ENCODE assay signal across 2 cellular contexts in the genomic region with DNA sequence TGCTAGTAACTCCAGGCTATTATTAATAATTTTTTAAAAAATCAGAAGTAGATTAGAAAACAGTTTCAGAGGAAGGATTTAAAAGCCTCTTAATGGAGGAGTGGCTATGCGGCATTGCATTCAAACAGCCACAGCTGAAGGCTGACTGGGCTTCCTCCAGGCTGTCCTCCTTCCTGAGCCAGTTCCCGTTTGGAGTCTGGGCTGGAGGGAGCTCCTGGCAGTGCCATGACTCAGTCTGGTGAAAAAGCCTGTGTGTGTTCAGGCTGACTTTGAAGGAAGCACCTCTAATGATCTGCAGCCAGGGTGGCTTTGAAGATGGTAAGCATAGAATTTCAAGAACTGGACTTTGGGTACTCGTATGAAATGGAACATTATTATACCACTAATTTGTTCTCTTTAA.
TF ChIP-seq lines count a peak whose summit lies in the region.

No MANE protein-coding gene starts in this region.

TF ChIP-seq in GM23338, 12 proteins besides CTCF, POLR2A, EP300 and RAD21 (continued from another document):
- TF ChIP-seq, protein P1, sequence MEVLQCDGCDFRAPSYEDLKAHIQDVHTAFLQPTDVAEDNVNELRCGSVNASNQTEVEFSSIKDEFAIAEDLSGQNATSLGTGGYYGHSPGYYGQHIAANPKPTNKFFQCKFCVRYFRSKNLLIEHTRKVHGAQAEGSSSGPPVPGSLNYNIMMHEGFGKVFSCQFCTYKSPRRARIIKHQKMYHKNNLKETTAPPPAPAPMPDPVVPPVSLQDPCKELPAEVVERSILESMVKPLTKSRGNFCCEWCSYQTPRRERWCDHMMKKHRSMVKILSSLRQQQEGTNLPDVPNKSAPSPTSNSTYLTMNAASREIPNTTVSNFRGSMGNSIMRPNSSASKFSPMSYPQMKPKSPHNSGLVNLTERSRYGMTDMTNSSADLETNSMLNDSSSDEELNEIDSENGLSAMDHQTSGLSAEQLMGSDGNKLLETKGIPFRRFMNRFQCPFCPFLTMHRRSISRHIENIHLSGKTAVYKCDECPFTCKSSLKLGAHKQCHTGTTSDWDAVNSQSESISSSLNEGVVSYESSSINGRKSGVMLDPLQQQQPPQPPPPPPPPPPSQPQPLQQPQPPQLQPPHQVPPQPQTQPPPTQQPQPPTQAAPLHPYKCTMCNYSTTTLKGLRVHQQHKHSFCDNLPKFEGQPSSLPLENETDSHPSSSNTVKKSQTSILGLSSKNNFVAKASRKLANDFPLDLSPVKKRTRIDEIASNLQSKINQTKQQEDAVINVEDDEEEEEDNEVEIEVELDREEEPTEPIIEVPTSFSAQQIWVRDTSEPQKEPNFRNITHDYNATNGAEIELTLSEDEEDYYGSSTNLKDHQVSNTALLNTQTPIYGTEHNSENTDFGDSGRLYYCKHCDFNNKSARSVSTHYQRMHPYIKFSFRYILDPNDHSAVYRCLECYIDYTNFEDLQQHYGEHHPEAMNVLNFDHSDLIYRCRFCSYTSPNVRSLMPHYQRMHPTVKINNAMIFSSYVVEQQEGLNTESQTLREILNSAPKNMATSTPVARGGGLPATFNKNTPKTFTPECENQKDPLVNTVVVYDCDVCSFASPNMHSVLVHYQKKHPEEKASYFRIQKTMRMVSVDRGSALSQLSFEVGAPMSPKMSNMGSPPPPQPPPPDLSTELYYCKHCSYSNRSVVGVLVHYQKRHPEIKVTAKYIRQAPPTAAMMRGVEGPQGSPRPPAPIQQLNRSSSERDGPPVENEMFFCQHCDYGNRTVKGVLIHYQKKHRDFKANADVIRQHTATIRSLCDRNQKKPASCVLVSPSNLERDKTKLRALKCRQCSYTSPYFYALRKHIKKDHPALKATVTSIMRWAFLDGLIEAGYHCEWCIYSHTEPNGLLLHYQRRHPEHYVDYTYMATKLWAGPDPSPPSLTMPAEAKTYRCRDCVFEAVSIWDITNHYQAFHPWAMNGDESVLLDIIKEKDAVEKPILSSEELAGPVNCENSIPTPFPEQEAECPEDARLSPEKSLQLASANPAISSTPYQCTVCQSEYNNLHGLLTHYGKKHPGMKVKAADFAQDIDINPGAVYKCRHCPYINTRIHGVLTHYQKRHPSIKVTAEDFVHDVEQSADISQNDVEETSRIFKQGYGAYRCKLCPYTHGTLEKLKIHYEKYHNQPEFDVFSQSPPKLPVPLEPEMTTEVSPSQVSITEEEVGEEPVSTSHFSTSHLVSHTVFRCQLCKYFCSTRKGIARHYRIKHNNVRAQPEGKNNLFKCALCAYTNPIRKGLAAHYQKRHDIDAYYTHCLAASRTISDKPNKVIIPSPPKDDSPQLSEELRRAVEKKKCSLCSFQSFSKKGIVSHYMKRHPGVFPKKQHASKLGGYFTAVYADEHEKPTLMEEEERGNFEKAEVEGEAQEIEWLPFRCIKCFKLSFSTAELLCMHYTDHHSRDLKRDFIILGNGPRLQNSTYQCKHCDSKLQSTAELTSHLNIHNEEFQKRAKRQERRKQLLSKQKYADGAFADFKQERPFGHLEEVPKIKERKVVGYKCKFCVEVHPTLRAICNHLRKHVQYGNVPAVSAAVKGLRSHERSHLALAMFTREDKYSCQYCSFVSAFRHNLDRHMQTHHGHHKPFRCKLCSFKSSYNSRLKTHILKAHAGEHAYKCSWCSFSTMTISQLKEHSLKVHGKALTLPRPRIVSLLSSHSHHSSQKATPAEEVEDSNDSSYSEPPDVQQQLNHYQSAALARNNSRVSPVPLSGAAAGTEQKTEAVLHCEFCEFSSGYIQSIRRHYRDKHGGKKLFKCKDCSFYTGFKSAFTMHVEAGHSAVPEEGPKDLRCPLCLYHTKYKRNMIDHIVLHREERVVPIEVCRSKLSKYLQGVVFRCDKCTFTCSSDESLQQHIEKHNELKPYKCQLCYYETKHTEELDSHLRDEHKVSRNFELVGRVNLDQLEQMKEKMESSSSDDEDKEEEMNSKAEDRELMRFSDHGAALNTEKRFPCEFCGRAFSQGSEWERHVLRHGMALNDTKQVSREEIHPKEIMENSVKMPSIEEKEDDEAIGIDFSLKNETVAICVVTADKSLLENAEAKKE (CRISPR knock-in tag; IDR thresholded peaks at IDR 0.05) = no peak
- TF ChIP-seq EZH2 (IDR thresholded peaks at IDR 0.05; ENCODE audit: low read depth, unreplicated experiment) (no peak), JUNB (IDR thresholded peaks at IDR 0.05; ENCODE audit: unreplicated experiment) (no peak)
- TF ChIP-seq, protein P2, sequence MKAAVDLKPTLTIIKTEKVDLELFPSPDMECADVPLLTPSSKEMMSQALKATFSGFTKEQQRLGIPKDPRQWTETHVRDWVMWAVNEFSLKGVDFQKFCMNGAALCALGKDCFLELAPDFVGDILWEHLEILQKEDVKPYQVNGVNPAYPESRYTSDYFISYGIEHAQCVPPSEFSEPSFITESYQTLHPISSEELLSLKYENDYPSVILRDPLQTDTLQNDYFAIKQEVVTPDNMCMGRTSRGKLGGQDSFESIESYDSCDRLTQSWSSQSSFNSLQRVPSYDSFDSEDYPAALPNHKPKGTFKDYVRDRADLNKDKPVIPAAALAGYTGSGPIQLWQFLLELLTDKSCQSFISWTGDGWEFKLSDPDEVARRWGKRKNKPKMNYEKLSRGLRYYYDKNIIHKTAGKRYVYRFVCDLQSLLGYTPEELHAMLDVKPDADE (IDR thresholded peaks at IDR 0.05) = no peak
TF ChIP-seq in GM23338: peak in this region for 0.

TF ChIP-seq in H1, 55 proteins besides CTCF, POLR2A, EP300 and RAD21 (continued from another document):
- TF ChIP-seq GTF2F1 (IDR thresholded peaks at IDR 0.05; ENCODE audit: borderline replicate concordance, low read depth, low read length) (no peak), SRF (IDR thresholded peaks at IDR 0.05; ENCODE audit: low read depth, low read length) (no peak), JUN (IDR thresholded peaks at IDR 0.05; ENCODE audit: low read depth, low read length) (no peak), SAP30 (IDR thresholded peaks at IDR 0.05; ENCODE audit: insufficient read depth, insufficient replicate concordance, low read length) (no peak), RBBP5 (IDR thresholded peaks at IDR 0.05; ENCODE audit: borderline replicate concordance, low read depth, low read length) (no peak), RNF2 (IDR thresholded peaks at IDR 0.05; ENCODE audit: borderline replicate concordance, low read depth, low read length, missing control alignments, poor library complexity, severe bottlenecking) (no peak), SP1 (IDR thresholded peaks at IDR 0.05; ENCODE audit: low read depth, low read length) (no peak), RFX5 (IDR thresholded peaks at IDR 0.05; ENCODE audit: borderline replicate concordance, low read depth, low read length) (no peak), CBX5 (IDR thresholded peaks at IDR 0.05; ENCODE audit: low read depth, low read length) (no peak), SP4 (IDR thresholded peaks at IDR 0.05; ENCODE audit: low read length) (no peak)
- TF ChIP-seq, protein P3, sequence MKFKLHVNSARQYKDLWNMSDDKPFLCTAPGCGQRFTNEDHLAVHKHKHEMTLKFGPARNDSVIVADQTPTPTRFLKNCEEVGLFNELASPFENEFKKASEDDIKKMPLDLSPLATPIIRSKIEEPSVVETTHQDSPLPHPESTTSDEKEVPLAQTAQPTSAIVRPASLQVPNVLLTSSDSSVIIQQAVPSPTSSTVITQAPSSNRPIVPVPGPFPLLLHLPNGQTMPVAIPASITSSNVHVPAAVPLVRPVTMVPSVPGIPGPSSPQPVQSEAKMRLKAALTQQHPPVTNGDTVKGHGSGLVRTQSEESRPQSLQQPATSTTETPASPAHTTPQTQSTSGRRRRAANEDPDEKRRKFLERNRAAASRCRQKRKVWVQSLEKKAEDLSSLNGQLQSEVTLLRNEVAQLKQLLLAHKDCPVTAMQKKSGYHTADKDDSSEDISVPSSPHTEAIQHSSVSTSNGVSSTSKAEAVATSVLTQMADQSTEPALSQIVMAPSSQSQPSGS (IDR thresholded peaks at IDR 0.05; ENCODE audit: low read length) = no peak
